In the genomic region with DNA sequence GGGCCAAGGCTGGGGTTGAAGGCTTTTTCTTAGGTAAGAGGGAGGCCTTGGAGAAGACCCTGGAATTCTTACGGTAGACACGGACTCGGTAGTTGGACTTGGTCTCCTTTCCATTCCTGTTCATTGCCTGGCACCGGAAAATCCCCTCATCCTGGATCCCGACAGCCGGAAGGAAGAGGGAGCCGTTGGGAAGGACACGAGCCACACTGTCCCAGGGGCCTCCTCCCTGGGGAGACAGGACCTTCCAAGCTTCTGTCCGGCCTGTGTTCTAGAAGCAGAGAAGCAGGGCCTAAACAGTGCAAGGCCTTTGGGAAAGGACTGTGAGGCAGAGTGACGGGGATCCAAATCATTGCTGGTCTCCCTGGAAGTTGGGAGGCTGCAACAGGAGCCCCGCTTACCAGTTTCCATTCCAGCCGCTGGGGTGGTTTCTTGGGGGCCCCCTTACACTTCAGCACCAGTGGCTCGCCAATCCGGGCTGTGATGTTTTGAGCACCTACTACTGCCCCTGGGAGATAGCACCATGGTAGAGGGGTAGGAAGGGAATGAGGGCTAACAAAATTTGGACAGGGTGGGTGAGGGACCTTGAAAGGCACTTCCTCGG, we compare ENCODE assay signal across 14 cellular contexts. TPM values are rescaled to one million over a fixed set of nuclear protein-coding genes. Genes with fewer than 3 reads are reported as not detected.
DNase-seq lines count a peak whose midpoint lies in the region; ATAC-seq, FAIRE-seq and TF ChIP-seq lines count a peak whose summit lies in the region.
"Had no signal": no experiment of that assay in that cellular context is flagged by ENCODE, and none has a peak within 500 bp of the region (broad histone marks: within the 10 kb centered on the region; RNA-seq: fewer than 3 reads in every experiment).

No MANE protein-coding gene starts in this region.

- H3K4me3 ChIP-seq in HepG2 (replicated peaks in 1 of 3; ENCODE audit: insufficient read depth in 1 of 3, low read depth in 2 of 3, low read length in 3 of 3), result no peak overlapping the region
- H3K4me3 ChIP-seq in right lobe of liver, result no peak overlapping the region
- no peak overlapping the region for H3K4me3 ChIP-seq in uterus
- H3K4me3 ChIP-seq: hepatocyte had no signal

- H4K20me1 ChIP-seq in HepG2 (ENCODE audit: insufficient read depth, low read length), result no peaks in the 10 kb centered on the region

- H3K27ac Mint-ChIP-seq in dendritic cell treated with granulocyte-macrophage colony-stimulating factor and Interleukin-4, amounts not matched to agents 40 ng/mL and 50 ng/mL, for 4 days, result peak overlapping the region; percentile 42
- H3K27ac Mint-ChIP-seq in nephron progenitor cell, result peak overlapping the region; percentile 93
- H3K27ac Mint-ChIP-seq in activated naive CD4-positive, alpha-beta T cell treated with anti-CD3 and anti-CD28 coated beads, Interleukin-2, amount 50 U/mL, for 72 hours, result peak overlapping the region in 1 of 2 donors; percentile 57

- TF ChIP-seq POLR2A in HepG2 (IDR thresholded peaks at IDR 0.05; ENCODE audit: insufficient read depth in 1 of 2, low read depth in 2 of 2, low read length in 2 of 2) (0 out of 4 replicates have a peak, but pooled peaks of 1 of the 2 experiments have one; percentile 3), right lobe of liver (IDR thresholded peaks at IDR 0.05) (no peak), uterus (IDR thresholded peaks at IDR 0.05) (no peak)

- POLR2A ChIA-PET in HepG2 (lab: Yijun Ruan, JAX), result interaction anchor here (0.6 to 2.4 kb wide), 3 partner anchors 9 to 47 kb away, joined by 3 to 18 read pairs (median 8); partner anchors contain the start of gene GPSM3

- H3K36me3 ChIP-seq in HepG2 (replicated peaks in 1 of 2; ENCODE audit: control insufficient read depth in 1 of 2, insufficient read depth in 2 of 2, low read length in 2 of 2) (peaks cover 27 to 50% of the 10 kb centered on the region in 2 experiments), right lobe of liver (peaks cover 0 to 7% (median 0%) of the 10 kb centered on the region in 4 donors), uterus (no peaks in the 10 kb centered on the region)

- intact Hi-C loops in HepG2 (cut with micrococcal nuclease; ENCODE audit: unreplicated experiment) (no loop called here), right lobe of liver (cut with DNase I) (no loop called here), uterus (cut with DNase I; ENCODE audit: low total_unique reads) (no loop called here)
- intact Hi-C loops in dendritic cell treated with granulocyte-macrophage colony-stimulating factor and Interleukin-4, amounts not matched to agents 40 ng/mL and 50 ng/mL, for 4 days (cut with micrococcal nuclease), result no loop called here

- H3K4me1 ChIP-seq in HepG2 (ENCODE audit: insufficient read depth, low read length) (peaks cover 20% of the 10 kb centered on the region), right lobe of liver (peaks cover 0 to 10% (median 0%) of the 10 kb centered on the region in 4 donors), uterus (peaks cover 9 to 14% of the 10 kb centered on the region in 2 donors)

- peaks cover 93% of the 10 kb centered on the region for H3K36me3 Mint-ChIP-seq in dendritic cell treated with granulocyte-macrophage colony-stimulating factor and Interleukin-4, amounts not matched to agents 40 ng/mL and 50 ng/mL, for 4 days (ENCODE audit: low read depth)
- peaks cover 48% of the 10 kb centered on the region for H3K36me3 Mint-ChIP-seq in nephron progenitor cell (ENCODE audit: low read depth)
- H3K36me3 Mint-ChIP-seq in activated naive CD4-positive, alpha-beta T cell treated with anti-CD3 and anti-CD28 coated beads, Interleukin-2, amount 50 U/mL, for 72 hours, result peaks cover 38 to 52% of the 10 kb centered on the region in 2 donors

- BruUV-seq in HepG2 (replicated peaks; lab: Mats Ljungman, UMichigan), result no TSS peak

- no peak for ATAC-seq in HepG2
- no peak for ATAC-seq in right lobe of liver
- no peak for ATAC-seq in activated naive CD4-positive, alpha-beta T cell treated with anti-CD3 and anti-CD28 coated beads, Interleukin-2, amount 50 U/mL, for 72 hours

- H3K9me3 ChIP-seq in HepG2 (ENCODE audit: low read length) (no peaks in the 10 kb centered on the region), right lobe of liver (no peaks in the 10 kb centered on the region), uterus (no peaks in the 10 kb centered on the region)

- peaks cover 19% of the 10 kb centered on the region for H3K79me2 ChIP-seq in HepG2 (ENCODE audit: insufficient read depth, low read length)

- no peak overlapping the region for H3K4me3 Mint-ChIP-seq in dendritic cell treated with granulocyte-macrophage colony-stimulating factor and Interleukin-4, amounts not matched to agents 40 ng/mL and 50 ng/mL, for 4 days
- no peak overlapping the region for H3K4me3 Mint-ChIP-seq in nephron progenitor cell

- H3K27ac ChIP-seq in HepG2 (ENCODE audit: extremely low read length, insufficient read depth, low read length), result no peak overlapping the region
- peak overlapping the region in 1 of 3 donors; percentile 33 for H3K27ac ChIP-seq in right lobe of liver
- peak overlapping the region; percentile 83 to 100 for H3K27ac ChIP-seq in uterus
- H3K27ac ChIP-seq: hepatocyte had no signal

- H3K9ac ChIP-seq in HepG2 (ENCODE audit: insufficient read depth, low read depth, low read length), result no peak overlapping the region

- DNase-seq in HepG2 (ENCODE audit: low spot score) (no peak), right lobe of liver (no peak), nephron progenitor cell (no peak), uterus (no peak), MV-4-11 (lab: John Stamatoyannopoulos, UW) (no peak), ureter (ENCODE audit: low spot score) (no peak)
- no peak for DNase-seq in activated naive CD4-positive, alpha-beta T cell treated with anti-CD3 and anti-CD28 coated beads, Interleukin-2, amount 50 U/mL, for 72 hours (ENCODE audit: low spot score in 2 of 2)
- DNase-seq: activated CD4-positive, alpha-beta T cell treated with anti-CD3 and anti-CD28 coated beads, Interleukin-2, amount 50 U/mL, for 4 hours; activated naive CD4-positive, alpha-beta T cell; NCI-H1436 treated with DMSO at 0.1 percent for 48 hours; NCI-H524 treated with DMSO at 0.1 percent for 48 hours had no signal

- no peaks in the 10 kb centered on the region for H3K9me3 Mint-ChIP-seq in dendritic cell treated with granulocyte-macrophage colony-stimulating factor and Interleukin-4, amounts not matched to agents 40 ng/mL and 50 ng/mL, for 4 days
- H3K9me3 Mint-ChIP-seq in nephron progenitor cell, result no peaks in the 10 kb centered on the region
- no peaks in the 10 kb centered on the region for H3K9me3 Mint-ChIP-seq in activated naive CD4-positive, alpha-beta T cell treated with anti-CD3 and anti-CD28 coated beads, Interleukin-2, amount 50 U/mL, for 72 hours

- no peak overlapping the region for H3K4me2 ChIP-seq in HepG2 (ENCODE audit: low read depth, low read length)
- H3K4me2 ChIP-seq: hepatocyte had no signal

- no peak for FAIRE-seq in HepG2 (lab: Jason Lieb, UNC)
- FAIRE-seq: GM12892 had no signal

- TF ChIP-seq EP300 in HepG2 (IDR thresholded peaks at IDR 0.05; ENCODE audit: low read depth in 2 of 2, low read length in 2 of 2) (no peak), HepG2 (CRISPR knock-in tag; IDR thresholded peaks at IDR 0.05; ENCODE audit: borderline replicate concordance) (no peak)

- TF ChIP-seq RAD21 in HepG2 (CRISPR knock-in tag; IDR thresholded peaks at IDR 0.05), result no peak

- CTCF ChIA-PET in HepG2 (lab: Yijun Ruan, JAX; ENCODE audit: low intra/inter-chr PET ratio, low total read pairs), result no interaction called here

- H3K27me3 Mint-ChIP-seq in dendritic cell treated with granulocyte-macrophage colony-stimulating factor and Interleukin-4, amounts not matched to agents 40 ng/mL and 50 ng/mL, for 4 days, result no peaks in the 10 kb centered on the region
- H3K27me3 Mint-ChIP-seq in nephron progenitor cell (ENCODE audit: low read depth, poor library complexity), result no peaks in the 10 kb centered on the region

- no peak for TF ChIP-seq CTCF in HepG2 (CRISPR knock-in tag; IDR thresholded peaks at IDR 0.05)
- TF ChIP-seq CTCF in right lobe of liver (IDR thresholded peaks at IDR 0.05), result no peak
- no peak for TF ChIP-seq CTCF in nephron progenitor cell (IDR thresholded peaks at IDR 0.05)
- TF ChIP-seq CTCF in uterus (IDR thresholded peaks at IDR 0.05), result no peak

- H3K27me3 ChIP-seq in HepG2 (ENCODE audit: control insufficient read depth in 1 of 2, insufficient read depth in 2 of 2, low read length in 2 of 2), result no peaks in the 10 kb centered on the region
- H3K27me3 ChIP-seq in right lobe of liver, result no peaks in the 10 kb centered on the region
- no peaks in the 10 kb centered on the region for H3K27me3 ChIP-seq in uterus
- H3K27me3 ChIP-seq: hepatocyte had no signal

- in situ Hi-C loops in HepG2 (cut with HindIII; ENCODE audit: extremely low pct_ligation_motif_present, low pct_unique_long_range_greater_than_20kb), result no loop called here

- peaks cover 84% of the 10 kb centered on the region for H3K4me1 Mint-ChIP-seq in dendritic cell treated with granulocyte-macrophage colony-stimulating factor and Interleukin-4, amounts not matched to agents 40 ng/mL and 50 ng/mL, for 4 days (ENCODE audit: low read depth)
- peaks cover 65% of the 10 kb centered on the region for H3K4me1 Mint-ChIP-seq in nephron progenitor cell

- 95% methylated on average over 14 of the region's 15 CpGs for WGBS in HepG2 (ENCODE audit: low lambda C conversion rate)
- WGBS in right lobe of liver (ENCODE audit: insufficient coverage, low coverage, low lambda C conversion rate, missing lambda C conversion rate), result 77% methylated on average over 8 of the region's 15 CpGs

- H2AFZ ChIP-seq in HepG2 (ENCODE audit: low read length), result no peak overlapping the region
- H2AFZ ChIP-seq: hepatocyte had no signal

RNA-seq across cellular contexts. Expression of gene AGER, which starts 0.5 kb away (rescaled TPM):
- total RNA-seq in HepG2 (2016; rRNA removed; fragmentation: Illumina TruSeq; extraction: Trizol), result 0.41 and 1.9 TPM in 2 replicates
- total RNA-seq in HepG2 (2016; cell fraction: cytosol; rRNA removed; fragmentation: Illumina TruSeq; extraction: Trizol; ENCODE audit: low read depth), result 2.6 and 2.7 TPM in 2 replicates
- total RNA-seq in HepG2 (2016; cell fraction: insoluble cytoplasmic fraction; rRNA removed; fragmentation: Illumina TruSeq; extraction: Trizol), result 0.62 and 1.6 TPM in 2 replicates
- total RNA-seq in HepG2 (2016; cell fraction: membrane; rRNA removed; fragmentation: Illumina TruSeq; extraction: Trizol), result 1.0 and 1.2 TPM in 2 replicates
- 2.8 and 4.0 TPM in 2 replicates for total RNA-seq in HepG2 (2016; cell fraction: nucleus; rRNA removed; fragmentation: Illumina TruSeq; extraction: Trizol)
- 5.1 and 5.7 TPM in 2 replicates for polyA plus RNA-seq in HepG2 (2011; rRNA removed)
- polyA plus RNA-seq in HepG2 (2011; cell fraction: cytosol; rRNA removed), result 0.83 and 1.4 TPM in 2 replicates
- 50.1 and 67.3 TPM in 2 replicates for polyA plus RNA-seq in HepG2 (2011; cell fraction: nucleus; rRNA removed)
- 8.4 and 12.5 TPM in 2 replicates for polyA plus RNA-seq in HepG2 (2012)
- 1.2 and 1.8 TPM in 2 replicates for polyA plus RNA-seq in HepG2 (2016; cell fraction: cytosol; fragmentation: Illumina TruSeq; extraction: Trizol; ENCODE audit: low read depth)
- polyA plus RNA-seq in HepG2 (2016; cell fraction: insoluble cytoplasmic fraction; fragmentation: Illumina TruSeq; extraction: Trizol; ENCODE audit: low read depth), result 0.76 and 1.1 TPM in 2 replicates
- 1.5 and 1.9 TPM in 2 replicates for polyA plus RNA-seq in HepG2 (2016; cell fraction: membrane; fragmentation: Illumina TruSeq; extraction: Trizol; ENCODE audit: low read depth)
- 22.5 and 29.9 TPM in 2 replicates for polyA plus RNA-seq in HepG2 (2016; cell fraction: nucleus; fragmentation: Illumina TruSeq; extraction: Trizol; ENCODE audit: insufficient read depth, low read depth)
- polyA minus RNA-seq in HepG2 (2011; rRNA and poly(A)+ RNA removed; ENCODE audit: low replicate concordance), result 1.0 and 1.1 TPM in 2 replicates
- not detected in 2 replicates for polyA minus RNA-seq in HepG2 (2011; cell fraction: cytosol; rRNA and poly(A)+ RNA removed)
- polyA minus RNA-seq in HepG2 (2011; cell fraction: nucleus; rRNA and poly(A)+ RNA removed), result 5.3 and 9.2 TPM in 2 replicates
- total RNA-seq in right lobe of liver, result 1 to 10 TPM in 4 of 6 experiments, under 1 TPM in 2; 0.81 to 3.4 (median 1.8) TPM
- 10 to 100 TPM in 1 of 4 donors, 1 to 10 TPM in 1, under 1 TPM in 1, not detected in 1; 0.59 to 12.4 (median 2.5) TPM for total RNA-seq in uterus
- 10 to 100 TPM; 21.6 to 26.3 TPM for total RNA-seq in activated naive CD4-positive, alpha-beta T cell treated with anti-CD3 and anti-CD28 coated beads, Interleukin-2, amount 50 U/mL, for 72 hours
- 16.9 TPM for total RNA-seq in ureter

RNA-seq across cellular contexts. Expression of gene RNF5, which starts 5.4 kb away (rescaled TPM):
- total RNA-seq in HepG2 (2016; rRNA removed; fragmentation: Illumina TruSeq; extraction: Trizol) (98.0 and 107 TPM in 2 replicates), right lobe of liver (10 to 100 TPM; 50.5 to 90.4 (median 60.9) TPM), uterus (10 to 100 TPM; 45.6 to 84.7 (median 56.3) TPM), ureter (44.4 TPM)
- 51.1 and 51.5 TPM in 2 replicates for total RNA-seq in HepG2 (2016; cell fraction: cytosol; rRNA removed; fragmentation: Illumina TruSeq; extraction: Trizol; ENCODE audit: low read depth)
- total RNA-seq in HepG2 (2016; cell fraction: insoluble cytoplasmic fraction; rRNA removed; fragmentation: Illumina TruSeq; extraction: Trizol), result 100 and 113 TPM in 2 replicates
- total RNA-seq in HepG2 (2016; cell fraction: membrane; rRNA removed; fragmentation: Illumina TruSeq; extraction: Trizol), result 81.3 and 84.1 TPM in 2 replicates
- 38.9 and 40.1 TPM in 2 replicates for total RNA-seq in HepG2 (2016; cell fraction: nucleus; rRNA removed; fragmentation: Illumina TruSeq; extraction: Trizol)
- 117 and 131 TPM in 2 replicates for polyA plus RNA-seq in HepG2 (2011; rRNA removed)
- polyA plus RNA-seq in HepG2 (2011; cell fraction: cytosol; rRNA removed), result 180 and 181 TPM in 2 replicates
- 49.7 and 51.1 TPM in 2 replicates for polyA plus RNA-seq in HepG2 (2011; cell fraction: nucleus; rRNA removed)
- polyA plus RNA-seq in HepG2 (2012), result 124 and 133 TPM in 2 replicates
- 72.5 TPM in 2 replicates for polyA plus RNA-seq in HepG2 (2016; cell fraction: cytosol; fragmentation: Illumina TruSeq; extraction: Trizol; ENCODE audit: low read depth)
- 150 and 151 TPM in 2 replicates for polyA plus RNA-seq in HepG2 (2016; cell fraction: insoluble cytoplasmic fraction; fragmentation: Illumina TruSeq; extraction: Trizol; ENCODE audit: low read depth)
- polyA plus RNA-seq in HepG2 (2016; cell fraction: membrane; fragmentation: Illumina TruSeq; extraction: Trizol; ENCODE audit: low read depth), result 109 and 112 TPM in 2 replicates
- polyA plus RNA-seq in HepG2 (2016; cell fraction: nucleus; fragmentation: Illumina TruSeq; extraction: Trizol; ENCODE audit: insufficient read depth, low read depth), result 75.3 and 76.6 TPM in 2 replicates
- polyA minus RNA-seq in HepG2 (2011; rRNA and poly(A)+ RNA removed; ENCODE audit: low replicate concordance), result 64.0 and 99.2 TPM in 2 replicates
- 36.3 and 44.2 TPM in 2 replicates for polyA minus RNA-seq in HepG2 (2011; cell fraction: cytosol; rRNA and poly(A)+ RNA removed)
- 16.9 and 18.9 TPM in 2 replicates for polyA minus RNA-seq in HepG2 (2011; cell fraction: nucleus; rRNA and poly(A)+ RNA removed)
- total RNA-seq in activated naive CD4-positive, alpha-beta T cell treated with anti-CD3 and anti-CD28 coated beads, Interleukin-2, amount 50 U/mL, for 72 hours, result 10 to 100 TPM; 62.6 to 86.2 TPM

RNA-seq across cellular contexts. Expression of gene PBX2, which starts 6.4 kb away (rescaled TPM):
- total RNA-seq in HepG2 (2016; rRNA removed; fragmentation: Illumina TruSeq; extraction: Trizol), result 42.3 and 45.2 TPM in 2 replicates
- total RNA-seq in HepG2 (2016; cell fraction: cytosol; rRNA removed; fragmentation: Illumina TruSeq; extraction: Trizol; ENCODE audit: low read depth), result 12.1 and 13.1 TPM in 2 replicates
- 42.9 and 44.9 TPM in 2 replicates for total RNA-seq in HepG2 (2016; cell fraction: insoluble cytoplasmic fraction; rRNA removed; fragmentation: Illumina TruSeq; extraction: Trizol)
- total RNA-seq in HepG2 (2016; cell fraction: membrane; rRNA removed; fragmentation: Illumina TruSeq; extraction: Trizol), result 41.6 and 42.9 TPM in 2 replicates
- 25.7 and 31.6 TPM in 2 replicates for total RNA-seq in HepG2 (2016; cell fraction: nucleus; rRNA removed; fragmentation: Illumina TruSeq; extraction: Trizol)
- 77.8 and 102 TPM in 2 replicates for polyA plus RNA-seq in HepG2 (2011; rRNA removed)
- polyA plus RNA-seq in HepG2 (2011; cell fraction: cytosol; rRNA removed), result 64.6 and 73.5 TPM in 2 replicates
- polyA plus RNA-seq in HepG2 (2011; cell fraction: nucleus; rRNA removed), result 182 TPM in 2 replicates
- 59.3 and 64.5 TPM in 2 replicates for polyA plus RNA-seq in HepG2 (2012)
- polyA plus RNA-seq in HepG2 (2016; cell fraction: cytosol; fragmentation: Illumina TruSeq; extraction: Trizol; ENCODE audit: low read depth), result 13.4 and 14.0 TPM in 2 replicates
- polyA plus RNA-seq in HepG2 (2016; cell fraction: insoluble cytoplasmic fraction; fragmentation: Illumina TruSeq; extraction: Trizol; ENCODE audit: low read depth), result 65.7 and 70.8 TPM in 2 replicates
- 43.5 and 44.8 TPM in 2 replicates for polyA plus RNA-seq in HepG2 (2016; cell fraction: membrane; fragmentation: Illumina TruSeq; extraction: Trizol; ENCODE audit: low read depth)
- 91.8 and 101 TPM in 2 replicates for polyA plus RNA-seq in HepG2 (2016; cell fraction: nucleus; fragmentation: Illumina TruSeq; extraction: Trizol; ENCODE audit: insufficient read depth, low read depth)
- polyA minus RNA-seq in HepG2 (2011; rRNA and poly(A)+ RNA removed; ENCODE audit: low replicate concordance), result 42.4 and 74.2 TPM in 2 replicates
- polyA minus RNA-seq in HepG2 (2011; cell fraction: cytosol; rRNA and poly(A)+ RNA removed), result 34.8 and 36.8 TPM in 2 replicates
- polyA minus RNA-seq in HepG2 (2011; cell fraction: nucleus; rRNA and poly(A)+ RNA removed), result 46.7 and 47.1 TPM in 2 replicates
- total RNA-seq in right lobe of liver, result 10 to 100 TPM; 15.5 to 29.5 (median 24.3) TPM
- 100 to 1,000 TPM in 1 of 4 donors, 10 to 100 TPM in 3; 35.1 to 150 (median 57.7) TPM for total RNA-seq in uterus
- 10 to 100 TPM; 65.4 to 88.7 TPM for total RNA-seq in activated naive CD4-positive, alpha-beta T cell treated with anti-CD3 and anti-CD28 coated beads, Interleukin-2, amount 50 U/mL, for 72 hours
- total RNA-seq in ureter, result 103 TPM

RNA-seq across cellular contexts. Expression of gene AGPAT1, which starts 7.7 kb away (rescaled TPM):
- total RNA-seq in HepG2 (2016; rRNA removed; fragmentation: Illumina TruSeq; extraction: Trizol), result 40.4 and 51.3 TPM in 2 replicates
- 81.2 and 93.6 TPM in 2 replicates for total RNA-seq in HepG2 (2016; cell fraction: cytosol; rRNA removed; fragmentation: Illumina TruSeq; extraction: Trizol; ENCODE audit: low read depth)
- total RNA-seq in HepG2 (2016; cell fraction: insoluble cytoplasmic fraction; rRNA removed; fragmentation: Illumina TruSeq; extraction: Trizol), result 33.4 and 51.4 TPM in 2 replicates
- total RNA-seq in HepG2 (2016; cell fraction: membrane; rRNA removed; fragmentation: Illumina TruSeq; extraction: Trizol), result 155 and 171 TPM in 2 replicates
- 32.0 and 35.9 TPM in 2 replicates for total RNA-seq in HepG2 (2016; cell fraction: nucleus; rRNA removed; fragmentation: Illumina TruSeq; extraction: Trizol)
- 139 and 164 TPM in 2 replicates for polyA plus RNA-seq in HepG2 (2011; rRNA removed)
- polyA plus RNA-seq in HepG2 (2011; cell fraction: cytosol; rRNA removed), result 172 and 177 TPM in 2 replicates
- 110 and 131 TPM in 2 replicates for polyA plus RNA-seq in HepG2 (2011; cell fraction: nucleus; rRNA removed)
- polyA plus RNA-seq in HepG2 (2012), result 90.8 and 93.8 TPM in 2 replicates
- polyA plus RNA-seq in HepG2 (2016; cell fraction: cytosol; fragmentation: Illumina TruSeq; extraction: Trizol; ENCODE audit: low read depth), result 243 and 265 TPM in 2 replicates
- polyA plus RNA-seq in HepG2 (2016; cell fraction: insoluble cytoplasmic fraction; fragmentation: Illumina TruSeq; extraction: Trizol; ENCODE audit: low read depth), result 72.4 and 91.5 TPM in 2 replicates
- polyA plus RNA-seq in HepG2 (2016; cell fraction: membrane; fragmentation: Illumina TruSeq; extraction: Trizol; ENCODE audit: low read depth), result 343 and 366 TPM in 2 replicates
- 92.4 and 99.1 TPM in 2 replicates for polyA plus RNA-seq in HepG2 (2016; cell fraction: nucleus; fragmentation: Illumina TruSeq; extraction: Trizol; ENCODE audit: insufficient read depth, low read depth)
- 171 and 334 TPM in 2 replicates for polyA minus RNA-seq in HepG2 (2011; rRNA and poly(A)+ RNA removed; ENCODE audit: low replicate concordance)
- 80.3 and 91.5 TPM in 2 replicates for polyA minus RNA-seq in HepG2 (2011; cell fraction: cytosol; rRNA and poly(A)+ RNA removed)
- 25.5 and 38.5 TPM in 2 replicates for polyA minus RNA-seq in HepG2 (2011; cell fraction: nucleus; rRNA and poly(A)+ RNA removed)
- 10 to 100 TPM; 23.5 to 36.9 (median 31.6) TPM for total RNA-seq in right lobe of liver
- 10 to 100 TPM; 14.2 to 71.2 (median 37.7) TPM for total RNA-seq in uterus
- 10 to 100 TPM; 33.2 to 35.0 TPM for total RNA-seq in activated naive CD4-positive, alpha-beta T cell treated with anti-CD3 and anti-CD28 coated beads, Interleukin-2, amount 50 U/mL, for 72 hours
- total RNA-seq in ureter, result 65.0 TPM

RNA-seq across cellular contexts. Expression of gene GPSM3, which starts 8.9 kb away (rescaled TPM):
- total RNA-seq in HepG2 (2016; rRNA removed; fragmentation: Illumina TruSeq; extraction: Trizol) (0.18 and 0.27 TPM in 2 replicates), right lobe of liver (1 to 10 TPM; 3.7 to 9.2 (median 5.7) TPM), uterus (1 to 10 TPM in 3 of 4 donors, not detected in 1; 2.3 to 9.7 (median 3.5) TPM), ureter (33.9 TPM)
- total RNA-seq in HepG2 (2016; cell fraction: cytosol; rRNA removed; fragmentation: Illumina TruSeq; extraction: Trizol; ENCODE audit: low read depth), result 0.44 and 0.81 TPM in 2 replicates
- total RNA-seq in HepG2 (2016; cell fraction: insoluble cytoplasmic fraction; rRNA removed; fragmentation: Illumina TruSeq; extraction: Trizol), result 0.22 and 0.37 TPM in 2 replicates
- total RNA-seq in HepG2 (2016; cell fraction: membrane; rRNA removed; fragmentation: Illumina TruSeq; extraction: Trizol), result 0.56 and 0.86 TPM in 2 replicates
- total RNA-seq in HepG2 (2016; cell fraction: nucleus; rRNA removed; fragmentation: Illumina TruSeq; extraction: Trizol), result 0.37 TPM in 1 of 2 replicates, not detected in the other
- polyA plus RNA-seq in HepG2 (2011; rRNA removed), result 6.2 and 7.5 TPM in 2 replicates
- 4.7 and 5.8 TPM in 2 replicates for polyA plus RNA-seq in HepG2 (2011; cell fraction: cytosol; rRNA removed)
- polyA plus RNA-seq in HepG2 (2011; cell fraction: nucleus; rRNA removed), result 5.9 and 6.0 TPM in 2 replicates
- 3.3 and 4.1 TPM in 2 replicates for polyA plus RNA-seq in HepG2 (2012)
- 0.46 and 0.87 TPM in 2 replicates for polyA plus RNA-seq in HepG2 (2016; cell fraction: cytosol; fragmentation: Illumina TruSeq; extraction: Trizol; ENCODE audit: low read depth)
- polyA plus RNA-seq in HepG2 (2016; cell fraction: insoluble cytoplasmic fraction; fragmentation: Illumina TruSeq; extraction: Trizol; ENCODE audit: low read depth), result 0.22 and 0.38 TPM in 2 replicates
- polyA plus RNA-seq in HepG2 (2016; cell fraction: membrane; fragmentation: Illumina TruSeq; extraction: Trizol; ENCODE audit: low read depth), result 0.89 and 1.0 TPM in 2 replicates
- polyA plus RNA-seq in HepG2 (2016; cell fraction: nucleus; fragmentation: Illumina TruSeq; extraction: Trizol; ENCODE audit: insufficient read depth, low read depth), result 0.45 and 0.55 TPM in 2 replicates
- 0.42 and 2.7 TPM in 2 replicates for polyA minus RNA-seq in HepG2 (2011; rRNA and poly(A)+ RNA removed; ENCODE audit: low replicate concordance)
- polyA minus RNA-seq in HepG2 (2011; cell fraction: cytosol; rRNA and poly(A)+ RNA removed), result 1.2 and 1.7 TPM in 2 replicates
- polyA minus RNA-seq in HepG2 (2011; cell fraction: nucleus; rRNA and poly(A)+ RNA removed), result 1.3 and 1.9 TPM in 2 replicates
- total RNA-seq in activated naive CD4-positive, alpha-beta T cell treated with anti-CD3 and anti-CD28 coated beads, Interleukin-2, amount 50 U/mL, for 72 hours, result 100 to 1,000 TPM in 1 of 2 donors, 10 to 100 TPM in 1; 84.9 to 151 TPM
